In the genomic region with DNA sequence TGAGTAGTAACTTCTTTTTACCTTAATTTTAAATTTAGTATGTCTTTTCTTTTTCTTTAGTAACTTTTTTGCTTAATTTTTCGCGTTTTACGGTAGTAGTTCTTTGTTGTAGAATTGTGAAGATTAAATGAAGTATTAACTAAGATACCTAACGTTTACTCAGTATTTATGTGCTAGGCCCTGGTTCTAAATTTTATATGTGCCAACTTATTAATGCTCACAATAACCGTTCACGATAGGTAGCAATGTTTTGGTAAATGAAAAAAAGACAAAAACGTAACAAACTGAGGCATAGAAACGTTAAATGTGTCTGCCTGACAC, we compare ENCODE assay signal across 8 cellular contexts. TPM values are rescaled to one million over a fixed set of nuclear protein-coding genes. Genes with fewer than 3 reads are reported as not detected.
DNase-seq lines count a peak whose midpoint lies in the region; ATAC-seq, FAIRE-seq and TF ChIP-seq lines count a peak whose summit lies in the region.

No MANE protein-coding gene starts in this region.

- in situ Hi-C loops in IMR-90 (cut with MboI; ENCODE audit: low sequenced_read_pairs): no loop called here

- 2% methylated on average over 8 of the region's 8 CpGs for WGBS in A549 (ENCODE audit: missing lambda C conversion rate)
- WGBS in IMR-90 (ENCODE audit: extremely low coverage in 2 of 2, insufficient read length in 1 of 2), 2 experiments: no CpG with 5 or more reads among the region's 8 CpGs
- WGBS in small intestine, 3 donors: 2 to 9% (median 3%) methylated on average over 8 of the region's 8 CpGs

- peaks cover 14% of the 10 kb centered on the region for H3K36me3 Mint-ChIP-seq in chondrocyte (ENCODE audit: low read depth)

- no peak overlapping the region for H3K18ac ChIP-seq in IMR-90 (ENCODE audit: low read depth, low read length)

- peak overlapping the region; percentile 92 for H3K4me3 ChIP-seq in A549
- peak overlapping the region; percentile 88 for H3K4me3 ChIP-seq in IMR-90 (ENCODE audit: insufficient read depth, low read depth, low read length)
- H3K4me3 ChIP-seq in mucosa of stomach (ENCODE audit: low read length): peak overlapping the region; percentile 75
- peak overlapping the region in 1 of 2 donors; percentile 66 for H3K4me3 ChIP-seq in small intestine (ENCODE audit: low read depth in 1 of 2, low read length in 2 of 2)

- H3K9ac ChIP-seq in IMR-90 (ENCODE audit: low read depth, low read length) (peak overlapping the region; percentile 80), mucosa of stomach (ENCODE audit: low read length) (peak overlapping the region; percentile 91)

- FAIRE-seq in A549 (lab: Jason Lieb, UNC): no peak
- FAIRE-seq in small intestine (lab: Jason Lieb, UNC): no peak

- H3K36me3 ChIP-seq in IMR-90 (ENCODE audit: control insufficient read depth, insufficient read depth, low read length) (peaks cover 8% of the 10 kb centered on the region), mucosa of stomach (ENCODE audit: control insufficient read depth, insufficient read depth, low read length) (no peaks in the 10 kb centered on the region), small intestine (ENCODE audit: control insufficient read depth in 2 of 2, insufficient read depth in 2 of 2, low read length in 2 of 2) (peaks cover 4 to 6% of the 10 kb centered on the region in 2 donors)

- intact Hi-C loops in IMR-90 (cut with micrococcal nuclease): no loop called here

- no peak for TF ChIP-seq EP300 in A549 (IDR thresholded peaks at IDR 0.05)

- no peaks in the 10 kb centered on the region; the same call in 1 of the 2 replicates for H4K20me1 ChIP-seq in IMR-90 (ENCODE audit: insufficient read depth, low read length)

- H3K9me3 Mint-ChIP-seq in chondrocyte (ENCODE audit: low read depth): no peaks in the 10 kb centered on the region

- no peak overlapping the region for H4K91ac ChIP-seq in IMR-90 (ENCODE audit: insufficient read depth, low read depth, low read length)

- H3K27ac Mint-ChIP-seq in chondrocyte (ENCODE audit: unreplicated experiment): peak overlapping the region; percentile 97

- no peak overlapping the region for H2BK5ac ChIP-seq in IMR-90 (ENCODE audit: low read depth, low read length, poor library complexity, severe bottlenecking)

- no peak for TF ChIP-seq CTCF in A549 (IDR thresholded peaks at IDR 0.05)
- TF ChIP-seq CTCF in IMR-90 (conservative IDR thresholded peaks at IDR 0.05; ENCODE audit: low read depth, low read length): no peak
- no peak for TF ChIP-seq CTCF in chondrocyte (IDR thresholded peaks at IDR 0.05)

- H3K4me1 Mint-ChIP-seq in chondrocyte (ENCODE audit: low read depth): peaks cover 28% of the 10 kb centered on the region

- POLR2A ChIA-PET in A549 (lab: Yijun Ruan, JAX) (interaction anchor here (1.3 kb wide), 1 partner anchor 9 kb away, joined by 5 read pairs; no protein-coding TSS in a partner anchor), IMR-90 (lab: Charles Lee; ENCODE audit: unreplicated experiment) (interaction anchor here (0.6 kb wide), 1 partner anchor 1594 kb away, joined by 5 read pairs; no protein-coding TSS in a partner anchor)

- H3K27me3 ChIP-seq in IMR-90 (ENCODE audit: control insufficient read depth, insufficient read depth, low read length) (no peaks in the 10 kb centered on the region), mucosa of stomach (ENCODE audit: control insufficient read depth, insufficient read depth, low read length) (no peaks in the 10 kb centered on the region), small intestine (ENCODE audit: control insufficient read depth in 2 of 2, insufficient read depth in 2 of 2, low read length in 2 of 2) (no peaks in the 10 kb centered on the region)

- H4K5ac ChIP-seq in IMR-90 (ENCODE audit: low read depth, low read length): no peak overlapping the region

- TF ChIP-seq RAD21 in A549 (conservative IDR thresholded peaks at IDR 0.05 in 1 of 2, IDR thresholded peaks at IDR 0.05 in 1 of 2) (no peak), IMR-90 (IDR thresholded peaks at IDR 0.05; ENCODE audit: low read length) (no peak)

- no peak overlapping the region for H2AK9ac ChIP-seq in IMR-90 (replicated peaks; ENCODE audit: low read depth, low read length, poor library complexity)

- H3K4me2 ChIP-seq in A549 (peak overlapping the region; percentile 74), IMR-90 (ENCODE audit: low read depth, low read length) (peak overlapping the region; percentile 78)

- H3K9me3 ChIP-seq in A549: no peaks in the 10 kb centered on the region
- no peaks in the 10 kb centered on the region for H3K9me3 ChIP-seq in IMR-90 (ENCODE audit: control insufficient read depth, insufficient read depth, low read length)
- no peaks in the 10 kb centered on the region for H3K9me3 ChIP-seq in mucosa of stomach (ENCODE audit: control insufficient read depth, low read length)
- H3K9me3 ChIP-seq in small intestine (ENCODE audit: control insufficient read depth, low read depth): no peaks in the 10 kb centered on the region

- no peak overlapping the region for H2AK5ac ChIP-seq in IMR-90 (ENCODE audit: low read depth, low read length)

- no peak overlapping the region for H3K4ac ChIP-seq in IMR-90 (ENCODE audit: low read depth, low read length)

- H3K27ac ChIP-seq in A549 (peak overlapping the region; percentile 89 to 90), IMR-90 (ENCODE audit: insufficient read depth, low read length) (peak overlapping the region; percentile 79; the same call in 1 of the 2 replicates), small intestine (ENCODE audit: low read depth in 1 of 2, low read length in 1 of 2) (peak overlapping the region in 1 of 2 donors; percentile 94)

- no peak overlapping the region for H3K23ac ChIP-seq in IMR-90 (ENCODE audit: low read depth, low read length)

- no peaks in the 10 kb centered on the region for H3K27me3 Mint-ChIP-seq in chondrocyte (ENCODE audit: low read depth)

- no peak for ATAC-seq in A549
- no peak for ATAC-seq in IMR-90 (ENCODE audit: low read depth)

- BruUV-seq in IMR-90 (replicated peaks; lab: Mats Ljungman, UMichigan): no TSS peak

- CTCF ChIA-PET in A549 (lab: Yijun Ruan, JAX) (interaction anchor here (1.1 to 1.6 kb wide), 2 partner anchors 11 to 21 kb away, joined by 3 read pairs; no protein-coding TSS in a partner anchor), IMR-90 (lab: Yijun Ruan, JAX) (no interaction called here)

- H3K4me3 Mint-ChIP-seq in chondrocyte (ENCODE audit: unreplicated experiment): peak overlapping the region; percentile 97

- DNase-seq in A549 (ENCODE audit: low read depth in 1 of 2, low spot score in 1 of 2) (no peak), IMR-90 (no peak), chondrocyte (ENCODE audit: low spot score) (no peak), HuH-7 (ENCODE audit: low spot score) (no peak), NCI-H1436 treated with DMSO at 0.1 percent for 48 hours (lab: John Stamatoyannopoulos, UW) (no peak), small intestine (no peak)
- DNase-seq in stimulated activated CD8-positive, alpha-beta memory T cell treated with anti-CD3 and anti-CD28 coated beads, Interleukin-4, amount 100 ng/mL, for 48 hours: no peak

- H3K9me1 ChIP-seq in IMR-90 (ENCODE audit: insufficient read depth, low read length): no peaks in the 10 kb centered on the region

- dilution Hi-C loops in IMR-90 (cut with HindIII; ENCODE audit: low sequenced_read_pairs, unreplicated experiment): no loop called here

- H2BK15ac ChIP-seq in IMR-90 (ENCODE audit: low read depth, low read length): no peak overlapping the region

- H2BK120ac ChIP-seq in IMR-90 (ENCODE audit: low read depth, low read length): no peak overlapping the region

- no peak overlapping the region for H3K56ac ChIP-seq in IMR-90 (ENCODE audit: extremely low read depth, insufficient read depth, low read length)

- no peak overlapping the region for H2AFZ ChIP-seq in IMR-90 (replicated peaks; ENCODE audit: low read length, poor library complexity)

- H2BK20ac ChIP-seq in IMR-90 (ENCODE audit: low read depth, low read length): no peak overlapping the region

- peaks cover 0 to 14% of the 10 kb centered on the region in 2 experiments for H3K79me1 ChIP-seq in IMR-90 (ENCODE audit: low read depth in 1 of 2, low read length in 2 of 2)

- peak overlapping the region in 1 of 2 experiments; percentile 72; a peak in 1 of 4 replicates for H4K8ac ChIP-seq in IMR-90 (ENCODE audit: low read depth in 2 of 2, low read length in 2 of 2)

- peaks cover 12% of the 10 kb centered on the region; the same call in 1 of the 3 replicates for H3K4me1 ChIP-seq in A549
- H3K4me1 ChIP-seq in IMR-90 (ENCODE audit: control insufficient read depth, insufficient read depth, low read length): no peaks in the 10 kb centered on the region
- H3K4me1 ChIP-seq in mucosa of stomach (ENCODE audit: control insufficient read depth, insufficient read depth, low read length): peaks cover 3% of the 10 kb centered on the region
- peaks cover 0 to 5% of the 10 kb centered on the region in 2 donors for H3K4me1 ChIP-seq in small intestine (ENCODE audit: control insufficient read depth in 2 of 2, insufficient read depth in 1 of 2, low read depth in 1 of 2, low read length in 1 of 2)

- TF ChIP-seq POLR2A in A549 (IDR thresholded peaks at IDR 0.05; ENCODE audit: low read length) (no peak), IMR-90 (IDR thresholded peaks at IDR 0.05; ENCODE audit: low read depth, low read length) (no peak)

- H3K14ac ChIP-seq in IMR-90 (replicated peaks; ENCODE audit: low read depth, low read length): no peak overlapping the region

TF ChIP-seq in A549, 52 proteins besides CTCF, POLR2A, EP300 and RAD21 (continues in another document):
- TF ChIP-seq RFX5 (IDR thresholded peaks at IDR 0.05) (no peak), MAZ (IDR thresholded peaks at IDR 0.05; ENCODE audit: borderline replicate concordance, low read depth, low read length) (no peak)

RNA-seq across cellular contexts. Expression of gene MRPS30, which starts 1.2 kb away (rescaled TPM):
- polyA plus RNA-seq in A549 (2011; rRNA removed) (54.9 and 57.2 TPM in 2 replicates), A549 (2017; fragmentation: RNase III; extraction: RNeasy Plus Mini Kit Qiagen cat#74134 plus additional on column Dnase treatment) (31.5 to 34.5 TPM (median 31.7 TPM) in 3 replicates), IMR-90 (2012; rRNA removed) (18.3 and 19.6 TPM in 2 replicates), small intestine (10 to 100 TPM; 19.5 to 34.3 (median 21.9) TPM)
- polyA plus RNA-seq in A549 (2012; cell fraction: cytosol; rRNA removed): 38.5 and 43.7 TPM in 2 replicates
- polyA plus RNA-seq in A549 (2012; cell fraction: nucleus; rRNA removed): 51.0 and 57.6 TPM in 2 replicates
- 36.8 and 38.2 TPM in 2 replicates for polyA minus RNA-seq in A549 (2011; rRNA and poly(A)+ RNA removed)
- total RNA-seq in IMR-90 (2012; rRNA removed) (51.4 and 57.2 TPM in 2 replicates), chondrocyte (30.3 to 38.9 TPM (median 32.0 TPM) in 3 replicates)
- polyA plus RNA-seq in IMR-90 (2012; cell fraction: cytosol; rRNA removed): 22.5 and 29.1 TPM in 2 replicates
- polyA plus RNA-seq in IMR-90 (2012; cell fraction: nucleus; rRNA removed; ENCODE audit: low replicate concordance): 11.6 and 17.7 TPM in 2 replicates
